In the genomic region with DNA sequence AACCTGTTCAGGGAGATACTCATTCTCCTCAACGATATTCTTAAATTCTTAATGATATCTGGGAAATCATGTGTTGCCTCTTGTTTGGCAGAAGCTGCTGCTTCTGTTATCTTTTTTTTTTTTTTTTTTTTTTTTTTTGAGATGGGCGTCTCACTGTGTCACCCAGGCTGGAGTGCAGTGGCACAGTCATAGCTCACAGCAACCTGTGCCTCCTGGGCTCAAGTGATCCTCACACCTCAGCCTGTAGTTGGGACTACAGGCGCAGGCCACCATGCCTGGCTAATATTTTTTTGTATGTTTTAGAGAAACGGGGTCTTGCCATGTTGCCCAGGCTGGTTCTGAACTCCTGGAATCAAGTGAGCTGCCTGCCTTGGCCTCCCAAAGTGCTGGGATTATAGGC, we compare ENCODE assay signal across 1 cellular context.
TF ChIP-seq lines count a peak whose summit lies in the region.

No MANE protein-coding gene starts in this region.

TF ChIP-seq in GM23338, 12 proteins besides CTCF, POLR2A, EP300 and RAD21 (continued from another document):
- TF ChIP-seq, protein P1, sequence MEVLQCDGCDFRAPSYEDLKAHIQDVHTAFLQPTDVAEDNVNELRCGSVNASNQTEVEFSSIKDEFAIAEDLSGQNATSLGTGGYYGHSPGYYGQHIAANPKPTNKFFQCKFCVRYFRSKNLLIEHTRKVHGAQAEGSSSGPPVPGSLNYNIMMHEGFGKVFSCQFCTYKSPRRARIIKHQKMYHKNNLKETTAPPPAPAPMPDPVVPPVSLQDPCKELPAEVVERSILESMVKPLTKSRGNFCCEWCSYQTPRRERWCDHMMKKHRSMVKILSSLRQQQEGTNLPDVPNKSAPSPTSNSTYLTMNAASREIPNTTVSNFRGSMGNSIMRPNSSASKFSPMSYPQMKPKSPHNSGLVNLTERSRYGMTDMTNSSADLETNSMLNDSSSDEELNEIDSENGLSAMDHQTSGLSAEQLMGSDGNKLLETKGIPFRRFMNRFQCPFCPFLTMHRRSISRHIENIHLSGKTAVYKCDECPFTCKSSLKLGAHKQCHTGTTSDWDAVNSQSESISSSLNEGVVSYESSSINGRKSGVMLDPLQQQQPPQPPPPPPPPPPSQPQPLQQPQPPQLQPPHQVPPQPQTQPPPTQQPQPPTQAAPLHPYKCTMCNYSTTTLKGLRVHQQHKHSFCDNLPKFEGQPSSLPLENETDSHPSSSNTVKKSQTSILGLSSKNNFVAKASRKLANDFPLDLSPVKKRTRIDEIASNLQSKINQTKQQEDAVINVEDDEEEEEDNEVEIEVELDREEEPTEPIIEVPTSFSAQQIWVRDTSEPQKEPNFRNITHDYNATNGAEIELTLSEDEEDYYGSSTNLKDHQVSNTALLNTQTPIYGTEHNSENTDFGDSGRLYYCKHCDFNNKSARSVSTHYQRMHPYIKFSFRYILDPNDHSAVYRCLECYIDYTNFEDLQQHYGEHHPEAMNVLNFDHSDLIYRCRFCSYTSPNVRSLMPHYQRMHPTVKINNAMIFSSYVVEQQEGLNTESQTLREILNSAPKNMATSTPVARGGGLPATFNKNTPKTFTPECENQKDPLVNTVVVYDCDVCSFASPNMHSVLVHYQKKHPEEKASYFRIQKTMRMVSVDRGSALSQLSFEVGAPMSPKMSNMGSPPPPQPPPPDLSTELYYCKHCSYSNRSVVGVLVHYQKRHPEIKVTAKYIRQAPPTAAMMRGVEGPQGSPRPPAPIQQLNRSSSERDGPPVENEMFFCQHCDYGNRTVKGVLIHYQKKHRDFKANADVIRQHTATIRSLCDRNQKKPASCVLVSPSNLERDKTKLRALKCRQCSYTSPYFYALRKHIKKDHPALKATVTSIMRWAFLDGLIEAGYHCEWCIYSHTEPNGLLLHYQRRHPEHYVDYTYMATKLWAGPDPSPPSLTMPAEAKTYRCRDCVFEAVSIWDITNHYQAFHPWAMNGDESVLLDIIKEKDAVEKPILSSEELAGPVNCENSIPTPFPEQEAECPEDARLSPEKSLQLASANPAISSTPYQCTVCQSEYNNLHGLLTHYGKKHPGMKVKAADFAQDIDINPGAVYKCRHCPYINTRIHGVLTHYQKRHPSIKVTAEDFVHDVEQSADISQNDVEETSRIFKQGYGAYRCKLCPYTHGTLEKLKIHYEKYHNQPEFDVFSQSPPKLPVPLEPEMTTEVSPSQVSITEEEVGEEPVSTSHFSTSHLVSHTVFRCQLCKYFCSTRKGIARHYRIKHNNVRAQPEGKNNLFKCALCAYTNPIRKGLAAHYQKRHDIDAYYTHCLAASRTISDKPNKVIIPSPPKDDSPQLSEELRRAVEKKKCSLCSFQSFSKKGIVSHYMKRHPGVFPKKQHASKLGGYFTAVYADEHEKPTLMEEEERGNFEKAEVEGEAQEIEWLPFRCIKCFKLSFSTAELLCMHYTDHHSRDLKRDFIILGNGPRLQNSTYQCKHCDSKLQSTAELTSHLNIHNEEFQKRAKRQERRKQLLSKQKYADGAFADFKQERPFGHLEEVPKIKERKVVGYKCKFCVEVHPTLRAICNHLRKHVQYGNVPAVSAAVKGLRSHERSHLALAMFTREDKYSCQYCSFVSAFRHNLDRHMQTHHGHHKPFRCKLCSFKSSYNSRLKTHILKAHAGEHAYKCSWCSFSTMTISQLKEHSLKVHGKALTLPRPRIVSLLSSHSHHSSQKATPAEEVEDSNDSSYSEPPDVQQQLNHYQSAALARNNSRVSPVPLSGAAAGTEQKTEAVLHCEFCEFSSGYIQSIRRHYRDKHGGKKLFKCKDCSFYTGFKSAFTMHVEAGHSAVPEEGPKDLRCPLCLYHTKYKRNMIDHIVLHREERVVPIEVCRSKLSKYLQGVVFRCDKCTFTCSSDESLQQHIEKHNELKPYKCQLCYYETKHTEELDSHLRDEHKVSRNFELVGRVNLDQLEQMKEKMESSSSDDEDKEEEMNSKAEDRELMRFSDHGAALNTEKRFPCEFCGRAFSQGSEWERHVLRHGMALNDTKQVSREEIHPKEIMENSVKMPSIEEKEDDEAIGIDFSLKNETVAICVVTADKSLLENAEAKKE (CRISPR knock-in tag; IDR thresholded peaks at IDR 0.05), result no peak
- TF ChIP-seq JUNB (IDR thresholded peaks at IDR 0.05; ENCODE audit: unreplicated experiment) (no peak), ZNF114 (CRISPR knock-in tag; IDR thresholded peaks at IDR 0.05) (no peak)
- TF ChIP-seq, protein P2, sequence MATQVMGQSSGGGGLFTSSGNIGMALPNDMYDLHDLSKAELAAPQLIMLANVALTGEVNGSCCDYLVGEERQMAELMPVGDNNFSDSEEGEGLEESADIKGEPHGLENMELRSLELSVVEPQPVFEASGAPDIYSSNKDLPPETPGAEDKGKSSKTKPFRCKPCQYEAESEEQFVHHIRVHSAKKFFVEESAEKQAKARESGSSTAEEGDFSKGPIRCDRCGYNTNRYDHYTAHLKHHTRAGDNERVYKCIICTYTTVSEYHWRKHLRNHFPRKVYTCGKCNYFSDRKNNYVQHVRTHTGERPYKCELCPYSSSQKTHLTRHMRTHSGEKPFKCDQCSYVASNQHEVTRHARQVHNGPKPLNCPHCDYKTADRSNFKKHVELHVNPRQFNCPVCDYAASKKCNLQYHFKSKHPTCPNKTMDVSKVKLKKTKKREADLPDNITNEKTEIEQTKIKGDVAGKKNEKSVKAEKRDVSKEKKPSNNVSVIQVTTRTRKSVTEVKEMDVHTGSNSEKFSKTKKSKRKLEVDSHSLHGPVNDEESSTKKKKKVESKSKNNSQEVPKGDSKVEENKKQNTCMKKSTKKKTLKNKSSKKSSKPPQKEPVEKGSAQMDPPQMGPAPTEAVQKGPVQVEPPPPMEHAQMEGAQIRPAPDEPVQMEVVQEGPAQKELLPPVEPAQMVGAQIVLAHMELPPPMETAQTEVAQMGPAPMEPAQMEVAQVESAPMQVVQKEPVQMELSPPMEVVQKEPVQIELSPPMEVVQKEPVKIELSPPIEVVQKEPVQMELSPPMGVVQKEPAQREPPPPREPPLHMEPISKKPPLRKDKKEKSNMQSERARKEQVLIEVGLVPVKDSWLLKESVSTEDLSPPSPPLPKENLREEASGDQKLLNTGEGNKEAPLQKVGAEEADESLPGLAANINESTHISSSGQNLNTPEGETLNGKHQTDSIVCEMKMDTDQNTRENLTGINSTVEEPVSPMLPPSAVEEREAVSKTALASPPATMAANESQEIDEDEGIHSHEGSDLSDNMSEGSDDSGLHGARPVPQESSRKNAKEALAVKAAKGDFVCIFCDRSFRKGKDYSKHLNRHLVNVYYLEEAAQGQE (IDR thresholded peaks at IDR 0.05; ENCODE audit: unreplicated experiment), result no peak
TF ChIP-seq in GM23338: peak in this region for 0.
